8 cellular contexts compared by ENCODE assay signal in the genomic region with DNA sequence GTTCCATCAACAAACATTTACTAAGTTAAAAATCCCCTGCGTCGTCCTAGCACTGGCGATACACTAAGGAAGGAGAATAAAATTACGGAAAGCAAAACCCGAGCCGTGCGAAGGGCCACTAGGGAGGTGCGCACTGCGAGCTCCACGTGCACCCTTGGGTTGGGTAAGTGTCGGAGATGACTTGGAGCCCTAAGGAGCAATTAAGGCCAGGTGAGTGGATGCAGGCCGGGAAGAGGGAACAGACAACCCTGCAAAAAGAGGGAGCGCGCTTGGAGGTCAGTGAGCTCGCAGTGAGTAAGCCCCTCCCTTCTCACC. TPM values are rescaled to one million over a fixed set of nuclear protein-coding genes. Genes with fewer than 3 reads are reported as not detected.
DNase-seq lines count a peak whose midpoint lies in the region; ATAC-seq and TF ChIP-seq lines count a peak whose summit lies in the region.

No MANE protein-coding gene starts in this region.

- H3K4me3 Mint-ChIP-seq in Calu3 (ENCODE audit: low read depth, unreplicated experiment): peak overlapping the region; percentile 85
- peak overlapping the region; percentile 94 for H3K4me3 Mint-ChIP-seq in HFFc6
- peak overlapping the region; percentile 94 for H3K4me3 Mint-ChIP-seq in WTC11

- TF ChIP-seq CTCF in Calu3 (IDR thresholded peaks at IDR 0.05; ENCODE audit: unreplicated experiment) (no peak), HFFc6 (IDR thresholded peaks at IDR 0.05) (no peak), WTC11 (IDR thresholded peaks at IDR 0.05) (no peak), stomach (IDR thresholded peaks at IDR 0.05) (no peak)

- peak overlapping the region; percentile 79; the same call in 1 of the 2 replicates for H3K4me3 ChIP-seq in iPS DF 6.9 (ENCODE audit: low read length)
- H3K4me3 ChIP-seq in stomach: peak overlapping the region; percentile 89 to 100 (median 94)

- peaks cover 57% of the 10 kb centered on the region for H3K36me3 Mint-ChIP-seq in Calu3 (ENCODE audit: insufficient read depth, unreplicated experiment)
- peaks cover 29% of the 10 kb centered on the region for H3K36me3 Mint-ChIP-seq in HFFc6 (ENCODE audit: low read depth)
- H3K36me3 Mint-ChIP-seq in WTC11: peaks cover 26% of the 10 kb centered on the region

- in situ Hi-C loops in KBM-7 (cut with MboI; ENCODE audit: low pct_unique_long_range_greater_than_20kb, low sequenced_read_pairs): no loop called here

- no CpG with 5 or more reads among the region's 15 CpGs for WGBS in iPS DF 6.9 (ENCODE audit: insufficient coverage, insufficient read length)
- 0 to 1% (median 0%) methylated on average over 12 to 15 of the region's 15 CpGs for WGBS in stomach, 5 donors

- H3K4me1 Mint-ChIP-seq in Calu3 (ENCODE audit: low read depth, unreplicated experiment): no peaks in the 10 kb centered on the region
- H3K4me1 Mint-ChIP-seq in HFFc6 (ENCODE audit: low read depth): peaks cover 23% of the 10 kb centered on the region
- H3K4me1 Mint-ChIP-seq in WTC11: peaks cover 28% of the 10 kb centered on the region

- POLR2A ChIA-PET in WTC11 (lab: Charles Lee): interaction anchor here (1.1 kb wide), 1 partner anchor 14 kb away, joined by 5 read pairs; no protein-coding TSS in a partner anchor

- H3K27me3 ChIP-seq in iPS DF 6.9 (ENCODE audit: control insufficient read depth, insufficient read depth, low read length) (no peaks in the 10 kb centered on the region), stomach (no peaks in the 10 kb centered on the region)

- H3K27ac Mint-ChIP-seq in Calu3 (ENCODE audit: unreplicated experiment) (peak overlapping the region; percentile 63), HFFc6 (peak overlapping the region; percentile 91), WTC11 (peak overlapping the region; percentile 96)

- no peak for ATAC-seq in WTC11
- ATAC-seq in HG03457 (IDR thresholded peaks at IDR 0.05; ENCODE audit: unreplicated experiment): no peak

- BruUV-seq in Calu3 (replicated peaks; lab: Mats Ljungman, UMichigan): no TSS peak

- H3K27ac ChIP-seq in iPS DF 6.9 (ENCODE audit: low read length): no peak overlapping the region
- peak overlapping the region; percentile 74 to 93 (median 89) for H3K27ac ChIP-seq in stomach

- CTCF ChIA-PET in Calu3 (lab: Charles Lee): interaction anchor here (1.1 kb wide), 1 partner anchor 286 kb away, joined by 3 read pairs; no protein-coding TSS in a partner anchor
- CTCF ChIA-PET in WTC11 (lab: Charles Lee): interaction anchor here (0.6 to 1.6 kb wide), 4 partner anchors 14 to 225 kb away, joined by 3 to 5 read pairs (median 4); a partner anchor contains a TSS

- no peak for TF ChIP-seq EP300 in stomach (IDR thresholded peaks at IDR 0.05)

- H3K27me3 Mint-ChIP-seq in Calu3 (ENCODE audit: unreplicated experiment) (no peaks in the 10 kb centered on the region), HFFc6 (ENCODE audit: insufficient read depth) (peaks cover 3% of the 10 kb centered on the region), WTC11 (ENCODE audit: low read depth) (no peaks in the 10 kb centered on the region)

- intact Hi-C loops in Calu3 (cut with micrococcal nuclease; ENCODE audit: unreplicated experiment): no loop called here
- intact Hi-C loops in stomach (cut with DNase I; ENCODE audit: low total_unique reads): no loop called here

- H3K9me3 Mint-ChIP-seq in Calu3 (ENCODE audit: low read depth, unreplicated experiment) (no peaks in the 10 kb centered on the region), HFFc6 (peaks cover 6% of the 10 kb centered on the region; the same call in 1 of the 2 replicates), WTC11 (peaks cover 1% of the 10 kb centered on the region)

- peaks cover 3% of the 10 kb centered on the region; the same call in 1 of the 2 replicates for H3K36me3 ChIP-seq in iPS DF 6.9 (ENCODE audit: control insufficient read depth, insufficient read depth, low read length)
- H3K36me3 ChIP-seq in stomach: peaks cover 1 to 31% (median 27%) of the 10 kb centered on the region in 4 donors

- no peak for TF ChIP-seq POLR2A in stomach (IDR thresholded peaks at IDR 0.05)

- no peak for DNase-seq in Calu3
- DNase-seq in HFFc6: peak; percentile 5
- DNase-seq in WTC11 (ENCODE audit: low spot score): no peak
- no peak for DNase-seq in iPS DF 6.9 (ENCODE audit: low read depth, low spot score)
- no peak for DNase-seq in stomach
- no peak for DNase-seq in AG08396 (ENCODE audit: low spot score)
- DNase-seq in KBM-7: no peak

- no peaks in the 10 kb centered on the region for H3K9me3 ChIP-seq in iPS DF 6.9 (ENCODE audit: control insufficient read depth, insufficient read depth, low read length)
- H3K9me3 ChIP-seq in stomach: no peaks in the 10 kb centered on the region

- H3K4me1 ChIP-seq in iPS DF 6.9 (ENCODE audit: control insufficient read depth, insufficient read depth, low read length): no peaks in the 10 kb centered on the region
- H3K4me1 ChIP-seq in stomach: peaks cover 11 to 28% (median 25%) of the 10 kb centered on the region in 4 donors

TF ChIP-seq in WTC11, 78 proteins besides CTCF, POLR2A, EP300 and RAD21:
- TF ChIP-seq JUN (CRISPR knock-in tag; IDR thresholded peaks at IDR 0.05): no peak
- TF ChIP-seq ZNF423 (CRISPR knock-in tag; IDR thresholded peaks at IDR 0.05): no peak

RNA-seq across cellular contexts. Expression of a gene that starts 0.7 kb away (rescaled TPM):
- total RNA-seq in Calu3 (2022) (29.9 and 32.0 TPM in 2 replicates), WTC11 (2021) (41.5 to 42.6 TPM (median 42.2 TPM) in 3 replicates), stomach (100 to 1,000 TPM in 1 of 5 donors, 10 to 100 TPM in 2, 1 to 10 TPM in 2; 7.6 to 285 (median 21.5) TPM)
- 10 to 100 TPM; 18.5 to 27.6 (median 20.9) TPM for total RNA-seq in HFFc6 (2021; fragmentation: NEBNext Ultra II Directional; extraction: Animal tissue kit (Norgen Biotek cat#: 25700))
- 10 to 100 TPM in 1 of 3 donors, 1 to 10 TPM in 2; 7.5 to 10.4 (median 7.8) TPM for polyA plus RNA-seq in stomach

RNA-seq across cellular contexts. Expression of a gene that starts 14.5 kb away (rescaled TPM):
- total RNA-seq in Calu3 (2022) (29.8 and 31.1 TPM in 2 replicates), WTC11 (2021) (28.5 to 32.6 TPM (median 30.9 TPM) in 3 replicates), stomach (10 to 100 TPM; 33.9 to 51.3 (median 42.3) TPM)
- total RNA-seq in HFFc6 (2021; fragmentation: NEBNext Ultra II Directional; extraction: Animal tissue kit (Norgen Biotek cat#: 25700)): 10 to 100 TPM; 54.3 to 63.0 (median 57.0) TPM
- polyA plus RNA-seq in stomach: 10 to 100 TPM; 19.2 to 19.6 (median 19.3) TPM

RNA-seq across cellular contexts. Expression of a gene that starts 46.8 kb away (rescaled TPM):
- total RNA-seq in Calu3 (2022) (not detected in 2 replicates), WTC11 (2021) (14.7 to 26.6 TPM (median 26.1 TPM) in 3 replicates), stomach (under 1 TPM in 1 of 5 donors, not detected in 4; 0.55 TPM)
- not detected for total RNA-seq in HFFc6 (2021; fragmentation: NEBNext Ultra II Directional; extraction: Animal tissue kit (Norgen Biotek cat#: 25700))
- polyA plus RNA-seq in stomach: not detected

Comparison
In these comparisons a context has a peak if more than half of its experiments do, and no peak if none do; other contexts are left out.
1. RNA of a gene that starts 46.8 kb away (total RNA-seq): 14.7 to 26.6 TPM in WTC11; not detected in Calu3, not detected in HFFc6 and 0.55 TPM in stomach; every median in the first group is over 10 times any median in the second.
2. Peak in every context shown above with its lines, with median percentiles within 50 percentile points of each other: H3K27ac Mint-ChIP-seq and H3K4me3 Mint-ChIP-seq.